ENCODE assay signal across 12 cellular contexts in genomic region chr22:37223965-37224551, GRCh38. TPM values are rescaled to one million over a fixed set of nuclear protein-coding genes. Genes with fewer than 3 reads are reported as not detected.
DNase-seq lines count a peak whose midpoint lies in the region; ATAC-seq, FAIRE-seq and TF ChIP-seq lines count a peak whose summit lies in the region.
"Had no signal": no experiment of that assay in that cellular context is flagged by ENCODE, and none has a peak within 500 bp of the region (broad histone marks: within the 10 kb centered on the region; RNA-seq: fewer than 3 reads in every experiment).

No MANE protein-coding gene starts in this region.

- no peak overlapping the region for H3K4me3 ChIP-seq in GM23248
- H3K4me3 ChIP-seq: SJSA1 had no signal

- H3K27ac ChIP-seq in GM23248 = no peak overlapping the region
- H3K27ac ChIP-seq: SJSA1 had no signal

- H3K9me2 ChIP-seq in GM23248 (ENCODE audit: insufficient read depth) = no peaks in the 10 kb centered on the region

- no peak for TF ChIP-seq POLR2A in GM12891 (IDR thresholded peaks at IDR 0.05; ENCODE audit: low read depth, low read length)

- no peak overlapping the region for H2AFZ ChIP-seq in GM23248

- no peaks in the 10 kb centered on the region for H4K20me1 ChIP-seq in GM23248 (ENCODE audit: insufficient read depth)

- intact Hi-C loops in activated T-helper 1 cell treated with anti-CD3 and anti-CD28 coated beads, Interleukin-12 subunit alpha, Interleukin-12 subunit beta, Interleukin-2, Interleukin-4 antibody, amounts not matched to agents 30 ng/mL and 10 ng/mL and 1 ng/mL, durations not matched to agents 14 hours and 24 hours and 36 hours (cut with micrococcal nuclease) = no loop called here
- intact Hi-C loops in natural killer cell (cut with micrococcal nuclease) = no loop called here

- peaks cover 8% of the 10 kb centered on the region for H3K4me1 ChIP-seq in GM23248 (ENCODE audit: insufficient read depth)

- H3K9me3 Mint-ChIP-seq in activated T-helper 1 cell treated with anti-CD3 and anti-CD28 coated beads, Interleukin-12 subunit alpha, Interleukin-12 subunit beta, Interleukin-2, Interleukin-4 antibody, amounts not matched to agents 30 ng/mL and 10 ng/mL and 1 ng/mL, durations not matched to agents 14 hours and 24 hours and 36 hours = peaks cover 13% of the 10 kb centered on the region
- peaks cover 0 to 3% of the 10 kb centered on the region in 2 donors for H3K9me3 Mint-ChIP-seq in natural killer cell

- no peak for DNase-seq in GM12891 (ENCODE audit: insufficient read length, low spot score)
- DNase-seq in activated T-helper 1 cell treated with anti-CD3 and anti-CD28 coated beads, Interleukin-12 subunit alpha, Interleukin-12 subunit beta, Interleukin-2, Interleukin-4 antibody, amounts not matched to agents 30 ng/mL and 10 ng/mL and 1 ng/mL, durations not matched to agents 14 hours and 24 hours and 36 hours (ENCODE audit: low spot score) = no peak
- DNase-seq in natural killer cell = no peak
- no peak for DNase-seq in frontal cortex (ENCODE audit: low spot score in 2 of 2)
- DNase-seq in GM23248 = no peak
- no peak for DNase-seq in NCI-H2029 treated with DMSO at 0.1 percent for 48 hours (lab: John Stamatoyannopoulos, UW)
- DNase-seq: activated CD4-positive, alpha-beta T cell treated with anti-CD3 and anti-CD28 coated beads, Interleukin-2, amount 50 U/mL, for 4 hours; head of caudate nucleus; left colon; MV-4-11 had no signal

- H3K9me3 ChIP-seq in GM23248 (ENCODE audit: low read depth) = no peaks in the 10 kb centered on the region
- H3K9me3 ChIP-seq: SJSA1 had no signal

- H3K4me2 ChIP-seq in GM23248 (ENCODE audit: unreplicated experiment) = no peak overlapping the region

- in situ Hi-C loops in GM23248 (cut with MboI) = no loop called here

- peaks cover 89% of the 10 kb centered on the region for H3K4me1 Mint-ChIP-seq in activated T-helper 1 cell treated with anti-CD3 and anti-CD28 coated beads, Interleukin-12 subunit alpha, Interleukin-12 subunit beta, Interleukin-2, Interleukin-4 antibody, amounts not matched to agents 30 ng/mL and 10 ng/mL and 1 ng/mL, durations not matched to agents 14 hours and 24 hours and 36 hours (ENCODE audit: low read depth)
- H3K4me1 Mint-ChIP-seq in natural killer cell = peaks cover 82 to 84% of the 10 kb centered on the region in 2 donors

- no peaks in the 10 kb centered on the region for H3K27me3 Mint-ChIP-seq in activated T-helper 1 cell treated with anti-CD3 and anti-CD28 coated beads, Interleukin-12 subunit alpha, Interleukin-12 subunit beta, Interleukin-2, Interleukin-4 antibody, amounts not matched to agents 30 ng/mL and 10 ng/mL and 1 ng/mL, durations not matched to agents 14 hours and 24 hours and 36 hours (ENCODE audit: insufficient read depth)
- no peaks in the 10 kb centered on the region for H3K27me3 Mint-ChIP-seq in natural killer cell (ENCODE audit: low read depth in 2 of 2)

- peaks cover 7% of the 10 kb centered on the region; the same call in 1 of the 2 replicates for H3K27me3 ChIP-seq in GM23248 (replicated peaks; ENCODE audit: insufficient read depth)

- peaks cover 77% of the 10 kb centered on the region for H3K36me3 Mint-ChIP-seq in activated T-helper 1 cell treated with anti-CD3 and anti-CD28 coated beads, Interleukin-12 subunit alpha, Interleukin-12 subunit beta, Interleukin-2, Interleukin-4 antibody, amounts not matched to agents 30 ng/mL and 10 ng/mL and 1 ng/mL, durations not matched to agents 14 hours and 24 hours and 36 hours (ENCODE audit: low read depth)
- H3K36me3 Mint-ChIP-seq in natural killer cell = peaks cover 20% of the 10 kb centered on the region

- H3K36me3 ChIP-seq in GM23248 (ENCODE audit: low read depth) = no peaks in the 10 kb centered on the region

- no peaks in the 10 kb centered on the region for H3K79me2 ChIP-seq in GM23248 (ENCODE audit: insufficient read depth)

- peak overlapping the region; percentile 69 for H3K4me3 Mint-ChIP-seq in activated T-helper 1 cell treated with anti-CD3 and anti-CD28 coated beads, Interleukin-12 subunit alpha, Interleukin-12 subunit beta, Interleukin-2, Interleukin-4 antibody, amounts not matched to agents 30 ng/mL and 10 ng/mL and 1 ng/mL, durations not matched to agents 14 hours and 24 hours and 36 hours
- H3K4me3 Mint-ChIP-seq in natural killer cell = peak overlapping the region; percentile 57

- TF ChIP-seq CTCF in natural killer cell (IDR thresholded peaks at IDR 0.05) = no peak

- H3F3A ChIP-seq in GM23248 (ENCODE audit: insufficient read depth) = peaks cover 8% of the 10 kb centered on the region; the same call in 1 of the 2 replicates

- peak; percentile 36 for ATAC-seq in GM21619 (IDR thresholded peaks at IDR 0.05; ENCODE audit: unreplicated experiment)
- peak in 2 of 3 donors; percentile 18 to 34 for ATAC-seq in natural killer cell
- ATAC-seq: left colon had no signal

- WGBS in GM23248 (ENCODE audit: low coverage in 1 of 2, low lambda C conversion rate in 2 of 2, missing lambda C conversion rate in 2 of 2), 2 experiments = 76 to 81% methylated on average over 3 of the region's 3 CpGs

- FAIRE-seq in GM12891 (lab: Jason Lieb, UNC) = peak; percentile 87
- no peak for FAIRE-seq in frontal cortex (lab: Jason Lieb, UNC)

- H3K27ac Mint-ChIP-seq in activated T-helper 1 cell treated with anti-CD3 and anti-CD28 coated beads, Interleukin-12 subunit alpha, Interleukin-12 subunit beta, Interleukin-2, Interleukin-4 antibody, amounts not matched to agents 30 ng/mL and 10 ng/mL and 1 ng/mL, durations not matched to agents 14 hours and 24 hours and 36 hours = peak overlapping the region; percentile 93
- peak overlapping the region; percentile 91 for H3K27ac Mint-ChIP-seq in natural killer cell

- H3K9ac ChIP-seq in GM23248 = no peak overlapping the region

TF ChIP-seq in GM12891, 5 proteins besides CTCF, POLR2A, EP300 and RAD21:
- TF ChIP-seq PAX5 (IDR thresholded peaks at IDR 0.05; ENCODE audit: insufficient read depth, low read length, severe bottlenecking) = no peak
- TF ChIP-seq SPI1 (IDR thresholded peaks at IDR 0.05; ENCODE audit: low read depth, low read length) = peak; percentile 57
- TF ChIP-seq POU2F2 (IDR thresholded peaks at IDR 0.05; ENCODE audit: low read depth, low read length) = no peak

RNA-seq across cellular contexts. Expression of gene SSTR3, which starts 11.8 kb away (rescaled TPM):
- 3.7 TPM for polyA plus RNA-seq in GM12891 (2012; ENCODE audit: low read depth, missing spikeins)
- total RNA-seq in activated T-helper 1 cell treated with anti-CD3 and anti-CD28 coated beads, Interleukin-12 subunit alpha, Interleukin-12 subunit beta, Interleukin-2, Interleukin-4 antibody, amounts not matched to agents 30 ng/mL and 10 ng/mL and 1 ng/mL, durations not matched to agents 14 hours and 24 hours and 36 hours = 2.3 TPM in 2 replicates
- total RNA-seq in natural killer cell (under 1 TPM; 0.20 to 0.64 (median 0.23) TPM), frontal cortex (0.41 TPM)
- not detected in 2 replicates for total RNA-seq in GM23248 (2014; rRNA removed; shearing (Covaris generic))
- not detected in 2 replicates for polyA plus RNA-seq in GM23248 (2016; fragmentation: Nextera tagmentation; extraction: Ambion mirVana)
- total RNA-seq: SJSA1 had no signal

RNA-seq across cellular contexts. Expression of gene RAC2, which starts 20.0 kb away (rescaled TPM):
- polyA plus RNA-seq in GM12891 (2012; ENCODE audit: low read depth, missing spikeins) = 448 TPM
- total RNA-seq in activated T-helper 1 cell treated with anti-CD3 and anti-CD28 coated beads, Interleukin-12 subunit alpha, Interleukin-12 subunit beta, Interleukin-2, Interleukin-4 antibody, amounts not matched to agents 30 ng/mL and 10 ng/mL and 1 ng/mL, durations not matched to agents 14 hours and 24 hours and 36 hours = 592 and 614 TPM in 2 replicates
- total RNA-seq in natural killer cell (100 to 1,000 TPM; 647 to 744 (median 741) TPM), frontal cortex (under 0.01 TPM)
- total RNA-seq in GM23248 (2014; rRNA removed; shearing (Covaris generic)) = 32.8 and 35.1 TPM in 2 replicates
- polyA plus RNA-seq in GM23248 (2016; fragmentation: Nextera tagmentation; extraction: Ambion mirVana) = 34.9 and 36.3 TPM in 2 replicates

RNA-seq across cellular contexts. Expression of gene C1QTNF6, which starts 36.0 kb away (rescaled TPM):
- polyA plus RNA-seq in GM12891 (2012; ENCODE audit: low read depth, missing spikeins) = 2.6 TPM
- 4.8 and 4.9 TPM in 2 replicates for total RNA-seq in activated T-helper 1 cell treated with anti-CD3 and anti-CD28 coated beads, Interleukin-12 subunit alpha, Interleukin-12 subunit beta, Interleukin-2, Interleukin-4 antibody, amounts not matched to agents 30 ng/mL and 10 ng/mL and 1 ng/mL, durations not matched to agents 14 hours and 24 hours and 36 hours
- total RNA-seq in natural killer cell = 10 to 100 TPM in 1 of 3 donors, 1 to 10 TPM in 2; 6.0 to 10.3 (median 6.7) TPM
- total RNA-seq in frontal cortex = 3.7 TPM
- 3.4 and 4.0 TPM in 2 replicates for total RNA-seq in GM23248 (2014; rRNA removed; shearing (Covaris generic))
- polyA plus RNA-seq in GM23248 (2016; fragmentation: Nextera tagmentation; extraction: Ambion mirVana) = 8.9 and 9.8 TPM in 2 replicates

RNA-seq across cellular contexts. Expression of gene CYTH4, which starts 58.2 kb away (rescaled TPM):
- polyA plus RNA-seq in GM12891 (2012; ENCODE audit: low read depth, missing spikeins) = 12.4 TPM
- total RNA-seq in activated T-helper 1 cell treated with anti-CD3 and anti-CD28 coated beads, Interleukin-12 subunit alpha, Interleukin-12 subunit beta, Interleukin-2, Interleukin-4 antibody, amounts not matched to agents 30 ng/mL and 10 ng/mL and 1 ng/mL, durations not matched to agents 14 hours and 24 hours and 36 hours = 49.5 and 57.1 TPM in 2 replicates
- total RNA-seq in natural killer cell = 100 to 1,000 TPM; 219 to 260 (median 249) TPM
- 2.9 TPM for total RNA-seq in frontal cortex
- not detected in 2 replicates for total RNA-seq in GM23248 (2014; rRNA removed; shearing (Covaris generic))
- not detected in 2 replicates for polyA plus RNA-seq in GM23248 (2016; fragmentation: Nextera tagmentation; extraction: Ambion mirVana)

Comparison
In these comparisons a context has a peak if more than half of its experiments do, and no peak if none do; other contexts are left out.
1. RNA of gene RAC2, which starts 20.0 kb away (total RNA-seq): 647 to 744 TPM in natural killer cell, 592 to 614 TPM in activated T-helper 1 cell treated with anti-CD3 and anti-CD28 coated beads, Interleukin-12 subunit alpha, Interleukin-12 subunit beta, Interleukin-2, Interleukin-4 antibody, amounts not matched to agents 30 ng/mL and 10 ng/mL and 1 ng/mL, durations not matched to agents 14 hours and 24 hours and 36 hours and 32.8 to 35.1 TPM in GM23248; under 0.01 TPM in frontal cortex (single experiment); every median in the first group is over 10 times any median in the second.